Comparison of ENCODE assay signal across 28 cellular contexts in genomic region chr5:123579410-123579809, GRCh38.
"Had no signal": no experiment of that assay in that cellular context is flagged by ENCODE, and none has a peak within 500 bp of the region (broad histone marks: within the 10 kb centered on the region; RNA-seq: fewer than 3 reads in every experiment).

No MANE protein-coding gene starts in this region.

- FAIRE-seq: astrocyte, TTC549 had no signal

- H3K4me3 ChIP-seq: left lung, ovary, SK-N-MC, spleen, suprapubic skin, tibial artery had no signal

- H3K4me1 ChIP-seq: suprapubic skin had no signal

- DNase-seq: activated CD4-positive, alpha-beta T cell treated with anti-CD3 and anti-CD28 coated beads for 4 hours; activated CD4-positive, alpha-beta T cell treated with anti-CD3 and anti-CD28 coated beads, Interleukin-2, amount 50 U/mL, for 4 hours; activated effector memory CD4-positive, alpha-beta T cell treated with Interleukin-2 at 50 U/mL for 16 hours; activated naive CD4-positive, alpha-beta T cell treated with anti-CD3 and anti-CD28 coated beads, Interleukin-2, amount 10 ng/mL, durations not matched to agents 7 days and 5 days; activated naive CD8-positive, alpha-beta T cell treated with anti-CD3 and anti-CD28 coated beads, Interleukin-2, amount 10 ng/mL, durations not matched to agents 7 days and 5 days; activated T-cell treated with anti-CD3 and anti-CD28 coated beads for 4 hours; activated T-cell treated with anti-CD3 and anti-CD28 coated beads, Interleukin-2, amount 50 U/mL, for 72 hours; brain microvascular endothelial cell; central memory CD4-positive, alpha-beta T cell; effector memory CD8-positive, alpha-beta T cell; kidney glomerular epithelial cell; left lung; mammary epithelial cell; naive B cell; nephron progenitor cell; ovary; right cardiac atrium; spleen; stimulated activated naive CD4-positive, alpha-beta T cell; T-helper 9 cell; tibial artery had no signal

- H3K27ac ChIP-seq: brain microvascular endothelial cell, neutrophil, ovary, SK-N-MC, spleen, suprapubic skin, tibial artery, VCaP had no signal

- H3K36me3 ChIP-seq: neutrophil, ovary had no signal

- H3K27me3 ChIP-seq: brain microvascular endothelial cell, left lung, neutrophil, ovary, spleen, suprapubic skin, tibial artery had no signal

- ATAC-seq: activated T-cell treated with anti-CD3 and anti-CD28 coated beads, Interleukin-2, amount 50 U/mL, for 72 hours; effector memory CD8-positive, alpha-beta T cell; left lung had no signal

- H3K9me3 Mint-ChIP-seq: activated naive CD4-positive, alpha-beta T cell treated with anti-CD3 and anti-CD28 coated beads, Interleukin-2, amount 10 ng/mL, durations not matched to agents 7 days and 5 days; activated naive CD8-positive, alpha-beta T cell treated with anti-CD3 and anti-CD28 coated beads, Interleukin-2, amount 10 ng/mL, durations not matched to agents 7 days and 5 days; activated T-cell treated with anti-CD3 and anti-CD28 coated beads, Interleukin-2, amount 50 U/mL, for 72 hours; effector memory CD8-positive, alpha-beta T cell; naive B cell; T-helper 1 cell treated with Interleukin-12 subunit alpha and Interleukin-12 subunit beta and Interleukin-4 antibody, amounts not matched to agents 30 μg/mL and 1 μg/mL, for 36 hours had no signal

- H3K4me3 Mint-ChIP-seq: activated naive CD4-positive, alpha-beta T cell treated with anti-CD3 and anti-CD28 coated beads, Interleukin-2, amount 10 ng/mL, durations not matched to agents 7 days and 5 days; activated naive CD8-positive, alpha-beta T cell treated with anti-CD3 and anti-CD28 coated beads, Interleukin-2, amount 10 ng/mL, durations not matched to agents 7 days and 5 days; activated T-cell treated with anti-CD3 and anti-CD28 coated beads, Interleukin-2, amount 50 U/mL, for 72 hours; effector memory CD8-positive, alpha-beta T cell; naive B cell; nephron progenitor cell; T-helper 1 cell treated with Interleukin-12 subunit alpha and Interleukin-12 subunit beta and Interleukin-4 antibody, amounts not matched to agents 30 μg/mL and 1 μg/mL, for 36 hours had no signal

- H3K27me3 Mint-ChIP-seq: activated naive CD4-positive, alpha-beta T cell treated with anti-CD3 and anti-CD28 coated beads, Interleukin-2, amount 10 ng/mL, durations not matched to agents 7 days and 5 days; activated naive CD8-positive, alpha-beta T cell treated with anti-CD3 and anti-CD28 coated beads, Interleukin-2, amount 10 ng/mL, durations not matched to agents 7 days and 5 days; effector memory CD8-positive, alpha-beta T cell; naive B cell had no signal

- H3K27ac Mint-ChIP-seq: activated naive CD4-positive, alpha-beta T cell treated with anti-CD3 and anti-CD28 coated beads, Interleukin-2, amount 10 ng/mL, durations not matched to agents 7 days and 5 days; activated naive CD8-positive, alpha-beta T cell treated with anti-CD3 and anti-CD28 coated beads, Interleukin-2, amount 10 ng/mL, durations not matched to agents 7 days and 5 days; activated T-cell treated with anti-CD3 and anti-CD28 coated beads, Interleukin-2, amount 50 U/mL, for 72 hours; effector memory CD8-positive, alpha-beta T cell; T-helper 1 cell treated with Interleukin-12 subunit alpha and Interleukin-12 subunit beta and Interleukin-4 antibody, amounts not matched to agents 30 μg/mL and 1 μg/mL, for 36 hours had no signal

- H3K4me1 Mint-ChIP-seq: activated naive CD4-positive, alpha-beta T cell treated with anti-CD3 and anti-CD28 coated beads, Interleukin-2, amount 10 ng/mL, durations not matched to agents 7 days and 5 days; activated naive CD8-positive, alpha-beta T cell treated with anti-CD3 and anti-CD28 coated beads, Interleukin-2, amount 10 ng/mL, durations not matched to agents 7 days and 5 days; nephron progenitor cell had no signal

- H3K9me3 ChIP-seq: left lung, neutrophil, ovary, spleen, suprapubic skin, tibial artery had no signal
